In the genomic region with DNA sequence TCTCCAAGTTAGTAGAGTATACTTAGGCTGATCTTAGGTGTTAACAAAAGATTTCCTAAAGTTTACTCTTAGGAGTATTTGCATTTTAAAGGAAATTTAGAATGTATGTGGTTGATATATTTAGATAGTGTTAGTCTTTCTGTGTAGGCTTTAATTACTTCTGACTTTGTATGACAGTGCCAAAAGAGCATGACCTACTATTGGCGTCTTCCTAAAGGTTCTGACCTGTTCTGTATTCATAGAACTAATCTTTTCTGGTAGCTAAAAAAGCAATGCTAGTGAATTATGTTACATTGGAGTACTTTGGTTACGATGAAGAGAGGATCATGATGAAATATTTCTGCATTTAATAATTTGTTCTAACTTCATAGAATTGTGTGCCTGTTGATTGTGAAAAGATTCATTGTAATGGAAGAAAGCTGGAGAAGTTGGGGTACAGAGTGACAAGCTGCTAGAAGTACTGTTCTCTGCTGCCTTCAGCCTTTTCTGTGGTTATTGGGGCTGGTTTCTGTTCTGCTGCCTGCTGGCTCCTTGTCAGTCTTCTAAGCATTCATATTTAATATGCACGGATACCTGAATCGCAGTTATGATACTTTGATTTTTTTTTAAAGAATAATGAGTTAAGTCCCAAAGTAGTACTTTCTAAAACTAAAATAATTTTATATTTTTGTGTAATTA, we compare ENCODE assay signal across 14 cellular contexts. TPM values are rescaled to one million over a fixed set of nuclear protein-coding genes. Genes with fewer than 3 reads are reported as not detected.
A peak's percentile ranks its signal among the peaks of the same experiment; 100 is the strongest.
DNase-seq lines count a peak whose midpoint lies in the region; ATAC-seq and TF ChIP-seq lines count a peak whose summit lies in the region.
"Had no signal": no experiment of that assay in that cellular context is flagged by ENCODE, and none has a peak within 500 bp of the region (broad histone marks: within the 10 kb centered on the region; RNA-seq: fewer than 3 reads in every experiment).

No MANE protein-coding gene starts in this region.

- H3K36me3 Mint-ChIP-seq in activated CD4-positive, alpha-beta memory T cell treated with anti-CD3 and anti-CD28 coated beads for 36 hours = peaks cover 48% of the 10 kb centered on the region

- H3K4me1 Mint-ChIP-seq in activated CD4-positive, alpha-beta memory T cell treated with anti-CD3 and anti-CD28 coated beads for 36 hours (ENCODE audit: low read depth) = peaks cover 70% of the 10 kb centered on the region

- peak; percentile 78 for ATAC-seq in HG02623 (IDR thresholded peaks at IDR 0.05; ENCODE audit: unreplicated experiment)
- ATAC-seq: GM23338, Panc1 had no signal

- no peaks in the 10 kb centered on the region for H3K9me3 Mint-ChIP-seq in activated CD4-positive, alpha-beta memory T cell treated with anti-CD3 and anti-CD28 coated beads for 36 hours
- H3K9me3 Mint-ChIP-seq: GM23338 had no signal

- intact Hi-C loops in activated CD4-positive, alpha-beta memory T cell treated with anti-CD3 and anti-CD28 coated beads for 36 hours (cut with micrococcal nuclease) = loop anchor here (5.0 kb wide), 1 partner anchor 36 kb away; no protein-coding TSS in a partner anchor

- H3K4me3 Mint-ChIP-seq in activated CD4-positive, alpha-beta memory T cell treated with anti-CD3 and anti-CD28 coated beads for 36 hours = no peak overlapping the region
- H3K4me3 Mint-ChIP-seq: GM23338 had no signal

- H3K27me3 Mint-ChIP-seq in activated CD4-positive, alpha-beta memory T cell treated with anti-CD3 and anti-CD28 coated beads for 36 hours = no peaks in the 10 kb centered on the region

- peak overlapping the region; percentile 4 for H3K27ac Mint-ChIP-seq in activated CD4-positive, alpha-beta memory T cell treated with anti-CD3 and anti-CD28 coated beads for 36 hours
- H3K27ac Mint-ChIP-seq: GM23338 had no signal

- DNase-seq in stimulated activated CD4-positive, alpha-beta T cell treated with anti-CD3 and anti-CD28 coated beads, Interleukin-15, amount 100 ng/mL, for 24 hours = peak; percentile 16
- no peak for DNase-seq in stimulated activated CD4-positive, alpha-beta T cell treated with anti-CD3 and anti-CD28 coated beads, Interleukin-12 subunit alpha, Interleukin-12 subunit beta, amount 100 ng/mL, for 4 hours
- DNase-seq in activated CD4-positive, alpha-beta memory T cell treated with anti-CD3 and anti-CD28 coated beads for 36 hours = no peak
- DNase-seq in HPDE6-E6E7 (ENCODE audit: extremely low spot score) = no peak
- no peak for DNase-seq in iPS-NIHi11 (ENCODE audit: low spot score)
- DNase-seq in erythroblast (lab: John Stamatoyannopoulos, UW) = no peak
- DNase-seq in NCI-H748 treated with DMSO at 0.1 percent for 48 hours (lab: John Stamatoyannopoulos, UW) = no peak
- DNase-seq: BE2C; islet precursor cell; NCI-H1694 treated with DMSO at 0.1 percent for 48 hours; stimulated activated CD4-positive, alpha-beta T cell treated with anti-CD3 and anti-CD28 coated beads, Interleukin-1b, Interleukin-23, amount 100 ng/mL, for 48 hours had no signal

- CTCF ChIA-PET in activated CD4-positive, alpha-beta memory T cell treated with anti-CD3 and anti-CD28 coated beads for 36 hours (lab: Charles Lee) = interaction anchor here (0.6 kb wide), 1 partner anchor 79 kb away, joined by 3 read pairs; no protein-coding TSS in a partner anchor

- POLR2A ChIA-PET in activated CD4-positive, alpha-beta memory T cell treated with anti-CD3 and anti-CD28 coated beads for 36 hours (lab: Charles Lee) = interaction anchor here (0.9 to 1.2 kb wide), 2 partner anchors 9 to 13 kb away, joined by 3 to 4 read pairs; no protein-coding TSS in a partner anchor

- no peak for TF ChIP-seq POLR2A in erythroblast (IDR thresholded peaks at IDR 0.05; ENCODE audit: low read length)

RNA-seq across cellular contexts. Expression of gene WAC, which starts 13.2 kb away (rescaled TPM):
- 10 to 100 TPM; 92.9 to 93.1 TPM for total RNA-seq in activated CD4-positive, alpha-beta memory T cell treated with anti-CD3 and anti-CD28 coated beads for 36 hours
